30 cellular contexts compared by ENCODE assay signal in genomic region chr22:44005524-44005923, GRCh38. TPM values are rescaled to one million over a fixed set of nuclear protein-coding genes. Genes with fewer than 3 reads are reported as not detected.
DNase-seq lines count a peak whose midpoint lies in the region; ATAC-seq, FAIRE-seq and TF ChIP-seq lines count a peak whose summit lies in the region.
"Had no signal": no experiment of that assay in that cellular context is flagged by ENCODE, and none has a peak within 500 bp of the region (broad histone marks: within the 10 kb centered on the region; RNA-seq: fewer than 3 reads in every experiment).

No MANE protein-coding gene starts in this region.

- H3K4me1 ChIP-seq in HepG2 (ENCODE audit: insufficient read depth, low read length) (peaks cover 2% of the 10 kb centered on the region), right lobe of liver (no peaks in the 10 kb centered on the region), mesenchymal stem cell (ENCODE audit: control insufficient read depth, insufficient read depth, low read depth, low read length) (no peaks in the 10 kb centered on the region)
- H3K4me1 ChIP-seq: psoas muscle, SJSA1, vagina had no signal

- no peak overlapping the region for H3K4me2 ChIP-seq in HepG2 (ENCODE audit: low read depth, low read length)
- no peak overlapping the region for H3K4me2 ChIP-seq in mesenchymal stem cell (ENCODE audit: low read length, poor library complexity, severe bottlenecking)
- H3K4me2 ChIP-seq: GM23338 had no signal

- no peak overlapping the region for H2BK120ac ChIP-seq in mesenchymal stem cell (ENCODE audit: low read depth, low read length)

- no peak overlapping the region for H3K14ac ChIP-seq in mesenchymal stem cell (ENCODE audit: low read length in 2 of 2)

- peaks cover 3% of the 10 kb centered on the region for H3K79me1 ChIP-seq in mesenchymal stem cell (replicated peaks; ENCODE audit: low read length, poor library complexity, severe bottlenecking)

- POLR2A ChIA-PET in HepG2 (lab: Yijun Ruan, JAX): no interaction called here

- H3K27me3 Mint-ChIP-seq in dendritic cell treated with granulocyte-macrophage colony-stimulating factor and Interleukin-4, amounts not matched to agents 40 ng/mL and 50 ng/mL, for 4 days: no peaks in the 10 kb centered on the region
- H3K27me3 Mint-ChIP-seq: activated naive CD4-positive, alpha-beta T cell treated with anti-CD3 and anti-CD28 coated beads, Interleukin-2, amount 10 ng/mL, durations not matched to agents 7 days and 5 days; brain; CD8-positive, alpha-beta memory T cell; naive thymus-derived CD8-positive, alpha-beta T cell; stimulated activated naive CD8-positive, alpha-beta T cell treated with anti-CD3 and anti-CD28 coated beads, Interleukin-15, Interleukin-2, amounts not matched to agents 100 ng/mL and 50 ng/mL, for 24 hours had no signal

- TF ChIP-seq EP300 in HepG2 (IDR thresholded peaks at IDR 0.05; ENCODE audit: low read depth in 2 of 2, low read length in 2 of 2) (no peak), HepG2 (CRISPR knock-in tag; IDR thresholded peaks at IDR 0.05; ENCODE audit: borderline replicate concordance) (no peak)

- in situ Hi-C loops in HepG2 (cut with HindIII; ENCODE audit: extremely low pct_ligation_motif_present, low pct_unique_long_range_greater_than_20kb): no loop called here

- peaks cover 0 to 3% of the 10 kb centered on the region in 2 experiments; a peak in 1 of 5 replicates for H3K36me3 ChIP-seq in HepG2 (replicated peaks in 1 of 2; ENCODE audit: control insufficient read depth in 1 of 2, insufficient read depth in 2 of 2, low read length in 2 of 2)
- H3K36me3 ChIP-seq in right lobe of liver: no peaks in the 10 kb centered on the region
- peaks cover 14 to 19% of the 10 kb centered on the region in 2 experiments for H3K36me3 ChIP-seq in mesenchymal stem cell (ENCODE audit: control insufficient read depth in 1 of 2, insufficient read depth in 2 of 2, low read depth in 1 of 2, low read length in 2 of 2)
- H3K36me3 ChIP-seq: thoracic aorta, vagina had no signal

- no peak overlapping the region for H3K23ac ChIP-seq in mesenchymal stem cell (ENCODE audit: low read length in 2 of 2)

- H3K27ac Mint-ChIP-seq in dendritic cell treated with granulocyte-macrophage colony-stimulating factor and Interleukin-4, amounts not matched to agents 40 ng/mL and 50 ng/mL, for 4 days: peak overlapping the region; percentile 87
- H3K27ac Mint-ChIP-seq: activated naive CD4-positive, alpha-beta T cell treated with anti-CD3 and anti-CD28 coated beads, Interleukin-2, amount 10 ng/mL, durations not matched to agents 7 days and 5 days; brain; CD8-positive, alpha-beta memory T cell; GM23338; HFFc6; naive thymus-derived CD8-positive, alpha-beta T cell; stimulated activated naive CD8-positive, alpha-beta T cell treated with anti-CD3 and anti-CD28 coated beads, Interleukin-15, Interleukin-2, amounts not matched to agents 100 ng/mL and 50 ng/mL, for 24 hours; T-helper 1 cell treated with Interleukin-12 subunit alpha and Interleukin-12 subunit beta and Interleukin-4 antibody, amounts not matched to agents 30 μg/mL and 1 μg/mL, for 36 hours had no signal

- no peak overlapping the region for H2BK15ac ChIP-seq in mesenchymal stem cell (ENCODE audit: low read depth, poor library complexity, severe bottlenecking)

- H3K9me3 ChIP-seq in HepG2 (ENCODE audit: low read length) (no peaks in the 10 kb centered on the region), right lobe of liver (no peaks in the 10 kb centered on the region), mesenchymal stem cell (ENCODE audit: control insufficient read depth, low read length) (no peaks in the 10 kb centered on the region)
- H3K9me3 ChIP-seq: psoas muscle, vagina had no signal

- H2BK12ac ChIP-seq in mesenchymal stem cell (ENCODE audit: low read length in 2 of 2): no peak overlapping the region

- H4K8ac ChIP-seq in mesenchymal stem cell (ENCODE audit: low read length): no peak overlapping the region

- no peak for FAIRE-seq in HepG2 (lab: Jason Lieb, UNC)
- FAIRE-seq: GM12892, RCC 7860 had no signal

- TF ChIP-seq CTCF in HepG2 (CRISPR knock-in tag; IDR thresholded peaks at IDR 0.05) (no peak), right lobe of liver (IDR thresholded peaks at IDR 0.05) (no peak)

- no peak for ATAC-seq in HepG2
- ATAC-seq in right lobe of liver: no peak
- ATAC-seq in HG03442 (IDR thresholded peaks at IDR 0.05; ENCODE audit: unreplicated experiment): no peak
- ATAC-seq in GM21423 (IDR thresholded peaks at IDR 0.05; ENCODE audit: unreplicated experiment): no peak
- ATAC-seq: GM23338; naive thymus-derived CD8-positive, alpha-beta T cell; psoas muscle had no signal

- CTCF ChIA-PET in HepG2 (lab: Yijun Ruan, JAX; ENCODE audit: low intra/inter-chr PET ratio, low total read pairs): no interaction called here

- no peak for TF ChIP-seq POLR2A in HepG2 (IDR thresholded peaks at IDR 0.05; ENCODE audit: insufficient read depth in 1 of 2, low read depth in 2 of 2, low read length in 2 of 2)
- no peak for TF ChIP-seq POLR2A in right lobe of liver (IDR thresholded peaks at IDR 0.05)

- intact Hi-C loops in HepG2 (cut with micrococcal nuclease; ENCODE audit: unreplicated experiment) (no loop called here), right lobe of liver (cut with DNase I) (no loop called here)
- intact Hi-C loops in dendritic cell treated with granulocyte-macrophage colony-stimulating factor and Interleukin-4, amounts not matched to agents 40 ng/mL and 50 ng/mL, for 4 days (cut with micrococcal nuclease): no loop called here

- WGBS in HepG2 (ENCODE audit: low lambda C conversion rate): 98% methylated on average over 4 of the region's 4 CpGs
- WGBS in right lobe of liver (ENCODE audit: insufficient coverage, low coverage, low lambda C conversion rate, missing lambda C conversion rate): 78% methylated on average over 4 of the region's 4 CpGs
- over 99% methylated on average over 4 of the region's 4 CpGs for WGBS in mesenchymal stem cell

- DNase-seq in HepG2 (ENCODE audit: low spot score) (no peak), right lobe of liver (no peak), OCI-M1 (lab: John Stamatoyannopoulos, UW) (peak; percentile 91), mesenchymal stem cell (no peak), inferior parietal cortex (ENCODE audit: extremely low spot score) (no peak)
- DNase-seq: activated CD4-positive, alpha-beta T cell treated with anti-CD3 and anti-CD28 coated beads, Interleukin-2, amount 50 U/mL, for 4 hours; activated naive CD4-positive, alpha-beta T cell treated with anti-CD3 and anti-CD28 coated beads, Interleukin-2, amount 10 ng/mL, durations not matched to agents 7 days and 5 days; CD8-positive, alpha-beta memory T cell; DMS 273 treated with DMSO at 0.1 percent for 48 hours; HFFc6; hippocampal formation; MM.1S; naive thymus-derived CD8-positive, alpha-beta T cell; NCI-H1694; NCI-H2171 treated with DMSO at 0.1 percent for 48 hours; NCI-H524; occipital lobe; psoas muscle had no signal

- H3K4ac ChIP-seq in mesenchymal stem cell (ENCODE audit: low read depth in 1 of 2, low read length in 2 of 2): no peak overlapping the region

- TF ChIP-seq RAD21 in HepG2 (CRISPR knock-in tag; IDR thresholded peaks at IDR 0.05): no peak

- no TSS peak for BruUV-seq in HepG2 (replicated peaks; lab: Mats Ljungman, UMichigan)

- H4K91ac ChIP-seq in mesenchymal stem cell (ENCODE audit: low read length): no peak overlapping the region

- no peak overlapping the region for H2BK5ac ChIP-seq in mesenchymal stem cell (ENCODE audit: low read depth, low read length, poor library complexity, severe bottlenecking)

- H3K4me3 ChIP-seq in HepG2 (replicated peaks in 1 of 3; ENCODE audit: insufficient read depth in 1 of 3, low read depth in 2 of 3, low read length in 3 of 3) (no peak overlapping the region), right lobe of liver (no peak overlapping the region), mesenchymal stem cell (ENCODE audit: insufficient read depth in 1 of 2, low read depth in 1 of 2, low read length in 2 of 2) (no peak overlapping the region)
- H3K4me3 ChIP-seq: GM23338, psoas muscle, SJSA1, thoracic aorta, vagina had no signal

- H2AK5ac ChIP-seq in mesenchymal stem cell (ENCODE audit: low read length, severe bottlenecking): no peak overlapping the region

- H3K9ac ChIP-seq in HepG2 (ENCODE audit: insufficient read depth, low read depth, low read length) (no peak overlapping the region), mesenchymal stem cell (ENCODE audit: low read length) (no peak overlapping the region)

- H3K79me2 ChIP-seq in HepG2 (ENCODE audit: insufficient read depth, low read length): no peaks in the 10 kb centered on the region

- no peaks in the 10 kb centered on the region for H3K9me3 Mint-ChIP-seq in dendritic cell treated with granulocyte-macrophage colony-stimulating factor and Interleukin-4, amounts not matched to agents 40 ng/mL and 50 ng/mL, for 4 days
- H3K9me3 Mint-ChIP-seq: activated naive CD4-positive, alpha-beta T cell treated with anti-CD3 and anti-CD28 coated beads, Interleukin-2, amount 10 ng/mL, durations not matched to agents 7 days and 5 days; CD8-positive, alpha-beta memory T cell; HFFc6; naive thymus-derived CD8-positive, alpha-beta T cell; stimulated activated naive CD8-positive, alpha-beta T cell treated with anti-CD3 and anti-CD28 coated beads, Interleukin-15, Interleukin-2, amounts not matched to agents 100 ng/mL and 50 ng/mL, for 24 hours; T-helper 1 cell treated with Interleukin-12 subunit alpha and Interleukin-12 subunit beta and Interleukin-4 antibody, amounts not matched to agents 30 μg/mL and 1 μg/mL, for 36 hours had no signal

- no peak overlapping the region for H3K27ac ChIP-seq in HepG2 (ENCODE audit: extremely low read length, insufficient read depth, low read length)
- H3K27ac ChIP-seq in right lobe of liver: no peak overlapping the region
- no peak overlapping the region for H3K27ac ChIP-seq in mesenchymal stem cell (ENCODE audit: low read length, poor library complexity, severe bottlenecking)
- H3K27ac ChIP-seq: psoas muscle, SJSA1, thoracic aorta, vagina had no signal

- no peaks in the 10 kb centered on the region for H3K36me3 Mint-ChIP-seq in dendritic cell treated with granulocyte-macrophage colony-stimulating factor and Interleukin-4, amounts not matched to agents 40 ng/mL and 50 ng/mL, for 4 days (ENCODE audit: low read depth)
- H3K36me3 Mint-ChIP-seq: activated naive CD4-positive, alpha-beta T cell treated with anti-CD3 and anti-CD28 coated beads, Interleukin-2, amount 10 ng/mL, durations not matched to agents 7 days and 5 days had no signal

- H2AFZ ChIP-seq in HepG2 (ENCODE audit: low read length) (no peak overlapping the region), mesenchymal stem cell (ENCODE audit: low read depth, low read length) (no peak overlapping the region)
- H2AFZ ChIP-seq: GM23338 had no signal

- H4K20me1 ChIP-seq in HepG2 (ENCODE audit: insufficient read depth, low read length): no peaks in the 10 kb centered on the region

- H3K4me1 Mint-ChIP-seq in dendritic cell treated with granulocyte-macrophage colony-stimulating factor and Interleukin-4, amounts not matched to agents 40 ng/mL and 50 ng/mL, for 4 days (ENCODE audit: low read depth): peaks cover 10% of the 10 kb centered on the region
- H3K4me1 Mint-ChIP-seq: activated naive CD4-positive, alpha-beta T cell treated with anti-CD3 and anti-CD28 coated beads, Interleukin-2, amount 10 ng/mL, durations not matched to agents 7 days and 5 days; CD8-positive, alpha-beta memory T cell had no signal

- no peak overlapping the region for H3K18ac ChIP-seq in mesenchymal stem cell (ENCODE audit: low read depth in 1 of 2, low read length in 2 of 2)

- H3K4me3 Mint-ChIP-seq in dendritic cell treated with granulocyte-macrophage colony-stimulating factor and Interleukin-4, amounts not matched to agents 40 ng/mL and 50 ng/mL, for 4 days: peak overlapping the region; percentile 67
- H3K4me3 Mint-ChIP-seq: activated naive CD4-positive, alpha-beta T cell treated with anti-CD3 and anti-CD28 coated beads, Interleukin-2, amount 10 ng/mL, durations not matched to agents 7 days and 5 days; brain; CD8-positive, alpha-beta memory T cell; GM23338; HFFc6; naive thymus-derived CD8-positive, alpha-beta T cell; stimulated activated naive CD8-positive, alpha-beta T cell treated with anti-CD3 and anti-CD28 coated beads, Interleukin-15, Interleukin-2, amounts not matched to agents 100 ng/mL and 50 ng/mL, for 24 hours; T-helper 1 cell treated with Interleukin-12 subunit alpha and Interleukin-12 subunit beta and Interleukin-4 antibody, amounts not matched to agents 30 μg/mL and 1 μg/mL, for 36 hours had no signal

- H3K27me3 ChIP-seq in HepG2 (ENCODE audit: control insufficient read depth in 1 of 2, insufficient read depth in 2 of 2, low read length in 2 of 2) (no peaks in the 10 kb centered on the region), right lobe of liver (no peaks in the 10 kb centered on the region), mesenchymal stem cell (ENCODE audit: control insufficient read depth in 1 of 2, insufficient read depth in 1 of 2, low read length in 2 of 2) (no peaks in the 10 kb centered on the region)
- H3K27me3 ChIP-seq: SJSA1, vagina had no signal

RNA-seq across cellular contexts. Expression of gene PARVB, which starts 18.6 kb away (rescaled TPM):
- total RNA-seq in HepG2 (2016; rRNA removed; fragmentation: Illumina TruSeq; extraction: Trizol) (0.15 TPM in 1 of 2 replicates, not detected in the other), right lobe of liver (10 to 100 TPM; 14.2 to 21.3 (median 15.2) TPM)
- total RNA-seq in HepG2 (2016; cell fraction: cytosol; rRNA removed; fragmentation: Illumina TruSeq; extraction: Trizol; ENCODE audit: low read depth): not detected in 2 replicates
- 0.06 TPM in 1 of 2 replicates, not detected in the other for total RNA-seq in HepG2 (2016; cell fraction: insoluble cytoplasmic fraction; rRNA removed; fragmentation: Illumina TruSeq; extraction: Trizol)
- total RNA-seq in HepG2 (2016; cell fraction: membrane; rRNA removed; fragmentation: Illumina TruSeq; extraction: Trizol): not detected in 2 replicates
- not detected in 2 replicates for total RNA-seq in HepG2 (2016; cell fraction: nucleus; rRNA removed; fragmentation: Illumina TruSeq; extraction: Trizol)
- polyA plus RNA-seq in HepG2 (2011; rRNA removed): 0.11 and 0.18 TPM in 2 replicates
- polyA plus RNA-seq in HepG2 (2011; cell fraction: cytosol; rRNA removed): 0.15 and 0.19 TPM in 2 replicates
- 0.16 and 0.33 TPM in 2 replicates for polyA plus RNA-seq in HepG2 (2011; cell fraction: nucleus; rRNA removed)
- not detected in 2 replicates for polyA plus RNA-seq in HepG2 (2012)
- polyA plus RNA-seq in HepG2 (2016; cell fraction: cytosol; fragmentation: Illumina TruSeq; extraction: Trizol; ENCODE audit: low read depth): 0.07 and 0.15 TPM in 2 replicates
- not detected in 2 replicates for polyA plus RNA-seq in HepG2 (2016; cell fraction: insoluble cytoplasmic fraction; fragmentation: Illumina TruSeq; extraction: Trizol; ENCODE audit: low read depth)
- 0.15 TPM in 1 of 2 replicates, not detected in the other for polyA plus RNA-seq in HepG2 (2016; cell fraction: membrane; fragmentation: Illumina TruSeq; extraction: Trizol; ENCODE audit: low read depth)
- polyA plus RNA-seq in HepG2 (2016; cell fraction: nucleus; fragmentation: Illumina TruSeq; extraction: Trizol; ENCODE audit: insufficient read depth, low read depth): 0.29 and 0.56 TPM in 2 replicates
- 1.1 and 29.8 TPM in 2 replicates for polyA minus RNA-seq in HepG2 (2011; rRNA and poly(A)+ RNA removed; ENCODE audit: low replicate concordance)
- 0.88 TPM in 1 of 2 replicates, not detected in the other for polyA minus RNA-seq in HepG2 (2011; cell fraction: cytosol; rRNA and poly(A)+ RNA removed)
- 1.0 TPM in 1 of 2 replicates, not detected in the other for polyA minus RNA-seq in HepG2 (2011; cell fraction: nucleus; rRNA and poly(A)+ RNA removed)
- polyA plus RNA-seq in mesenchymal stem cell (2013, experiment 1 of 2): 14.6 TPM
- 13.4 TPM for polyA plus RNA-seq in mesenchymal stem cell (2013, experiment 2 of 2)

RNA-seq across cellular contexts. Expression of gene SAMM50, which starts 50.3 kb away (rescaled TPM):
- total RNA-seq in HepG2 (2016; rRNA removed; fragmentation: Illumina TruSeq; extraction: Trizol): 63.4 and 95.8 TPM in 2 replicates
- total RNA-seq in HepG2 (2016; cell fraction: cytosol; rRNA removed; fragmentation: Illumina TruSeq; extraction: Trizol; ENCODE audit: low read depth): 16.2 and 18.4 TPM in 2 replicates
- total RNA-seq in HepG2 (2016; cell fraction: insoluble cytoplasmic fraction; rRNA removed; fragmentation: Illumina TruSeq; extraction: Trizol): 68.1 and 90.1 TPM in 2 replicates
- 30.8 and 34.8 TPM in 2 replicates for total RNA-seq in HepG2 (2016; cell fraction: membrane; rRNA removed; fragmentation: Illumina TruSeq; extraction: Trizol)
- total RNA-seq in HepG2 (2016; cell fraction: nucleus; rRNA removed; fragmentation: Illumina TruSeq; extraction: Trizol): 33.1 and 34.2 TPM in 2 replicates
- polyA plus RNA-seq in HepG2 (2011; rRNA removed): 26.2 and 34.7 TPM in 2 replicates
- 27.3 and 27.8 TPM in 2 replicates for polyA plus RNA-seq in HepG2 (2011; cell fraction: cytosol; rRNA removed)
- 19.1 and 21.3 TPM in 2 replicates for polyA plus RNA-seq in HepG2 (2011; cell fraction: nucleus; rRNA removed)
- 36.0 and 46.3 TPM in 2 replicates for polyA plus RNA-seq in HepG2 (2012)
- 18.9 and 20.3 TPM in 2 replicates for polyA plus RNA-seq in HepG2 (2016; cell fraction: cytosol; fragmentation: Illumina TruSeq; extraction: Trizol; ENCODE audit: low read depth)
- 90.0 and 99.1 TPM in 2 replicates for polyA plus RNA-seq in HepG2 (2016; cell fraction: insoluble cytoplasmic fraction; fragmentation: Illumina TruSeq; extraction: Trizol; ENCODE audit: low read depth)
- polyA plus RNA-seq in HepG2 (2016; cell fraction: membrane; fragmentation: Illumina TruSeq; extraction: Trizol; ENCODE audit: low read depth): 27.5 and 27.7 TPM in 2 replicates
- 48.2 and 49.2 TPM in 2 replicates for polyA plus RNA-seq in HepG2 (2016; cell fraction: nucleus; fragmentation: Illumina TruSeq; extraction: Trizol; ENCODE audit: insufficient read depth, low read depth)
- polyA minus RNA-seq in HepG2 (2011; rRNA and poly(A)+ RNA removed; ENCODE audit: low replicate concordance): 22.2 and 45.2 TPM in 2 replicates
- polyA minus RNA-seq in HepG2 (2011; cell fraction: cytosol; rRNA and poly(A)+ RNA removed): 20.5 and 22.8 TPM in 2 replicates
- 19.3 and 24.1 TPM in 2 replicates for polyA minus RNA-seq in HepG2 (2011; cell fraction: nucleus; rRNA and poly(A)+ RNA removed)
- total RNA-seq in right lobe of liver: 10 to 100 TPM; 17.5 to 39.5 (median 21.0) TPM
- polyA plus RNA-seq in mesenchymal stem cell (2013, experiment 1 of 2): 31.9 TPM
- polyA plus RNA-seq in mesenchymal stem cell (2013, experiment 2 of 2): 31.7 TPM

Comparison
In these comparisons a context has a peak if more than half of its experiments do, and no peak if none do; other contexts are left out.
1. RNA of gene PARVB, which starts 18.6 kb away (total RNA-seq): 14.2 to 21.3 TPM in right lobe of liver; 0.06 to 0.15 TPM in HepG2; every median in the first group is over 10 times any median in the second.